In genomic region chr13:23739597-23739996, GRCh38 we compare ENCODE assay signal across 1 cellular context.
TF ChIP-seq lines count a peak whose summit lies in the region.

No MANE protein-coding gene starts in this region.

TF ChIP-seq in GM12878, 131 proteins besides CTCF, POLR2A, EP300 and RAD21 (continued from another document):
- TF ChIP-seq NFIC (IDR thresholded peaks at IDR 0.05; ENCODE audit: low read depth, low read length) = no peak
TF ChIP-seq in GM12878: peak in this region for 0.
